In genomic region chr19:41416194-41416674, GRCh38 we compare ENCODE assay signal across 31 cellular contexts. TPM values are rescaled to one million over a fixed set of nuclear protein-coding genes. Genes with fewer than 3 reads are reported as not detected.
DNase-seq lines count a peak whose midpoint lies in the region; TF ChIP-seq lines count a peak whose summit lies in the region.
"Had no signal": no experiment of that assay in that cellular context is flagged by ENCODE, and none has a peak within 500 bp of the region (broad histone marks: within the 10 kb centered on the region; RNA-seq: fewer than 3 reads in every experiment).

No MANE protein-coding gene starts in this region.

- H3K79me2 ChIP-seq in osteoblast (ENCODE audit: insufficient read depth, low read length) = no peaks in the 10 kb centered on the region
- no peaks in the 10 kb centered on the region for H3K79me2 ChIP-seq in GM23248 (ENCODE audit: insufficient read depth)

- H3K9me3 ChIP-seq in esophagus (ENCODE audit: control insufficient read depth in 2 of 2, insufficient read depth in 1 of 2, low read depth in 1 of 2, low read length in 1 of 2) (peaks cover 0 to 1% of the 10 kb centered on the region in 2 donors), osteoblast (ENCODE audit: low read depth, low read length) (no peaks in the 10 kb centered on the region), GM23248 (ENCODE audit: low read depth) (no peaks in the 10 kb centered on the region)
- H3K9me3 ChIP-seq: breast epithelium, pancreas, SJSA1, vagina had no signal

- H2AFZ ChIP-seq in osteoblast (ENCODE audit: low read length) (no peak overlapping the region), GM23248 (no peak overlapping the region)

- TF ChIP-seq CTCF in HL-60 (IDR thresholded peaks at IDR 0.05; ENCODE audit: insufficient read depth, low read length) (no peak), osteoblast (IDR thresholded peaks at IDR 0.05; ENCODE audit: extremely low read depth, low read depth, low read length) (no peak)

- H3K4me3 ChIP-seq in HL-60 (replicated peaks; ENCODE audit: insufficient read depth, low read length) (no peak overlapping the region), esophagus (ENCODE audit: low read depth in 1 of 2, low read length in 2 of 2) (no peak overlapping the region), osteoblast (ENCODE audit: insufficient read depth, low read length) (no peak overlapping the region), GM23248 (no peak overlapping the region)
- H3K4me3 ChIP-seq: breast epithelium, pancreas, SJSA1, vagina had no signal

- peaks cover 18 to 42% of the 10 kb centered on the region in 2 donors for H3K36me3 ChIP-seq in esophagus (ENCODE audit: control insufficient read depth in 2 of 2, insufficient read depth in 2 of 2, low read length in 1 of 2)
- peaks cover 24% of the 10 kb centered on the region for H3K36me3 ChIP-seq in osteoblast (ENCODE audit: insufficient read depth, low read length)
- 0 out of 2 replicates have a peak, but pooled peaks cover 3% of the 10 kb centered on the region for H3K36me3 ChIP-seq in GM23248 (ENCODE audit: low read depth)

- H3K4me1 ChIP-seq in esophagus (ENCODE audit: control insufficient read depth in 2 of 2, insufficient read depth in 2 of 2, low read length in 1 of 2) = peaks cover 3 to 9% of the 10 kb centered on the region in 2 donors
- peaks cover 2% of the 10 kb centered on the region for H3K4me1 ChIP-seq in osteoblast (ENCODE audit: insufficient read depth, low read length)
- no peaks in the 10 kb centered on the region for H3K4me1 ChIP-seq in GM23248 (ENCODE audit: insufficient read depth)
- H3K4me1 ChIP-seq: pancreas, SJSA1 had no signal

- in situ Hi-C loops in GM23248 (cut with MboI) = no loop called here

- H3K27ac ChIP-seq in HL-60 (replicated peaks) (peak overlapping the region; percentile 55), esophagus (ENCODE audit: low read depth in 2 of 2, low read length in 1 of 2) (peak overlapping the region; percentile 14 to 81), osteoblast (ENCODE audit: low read depth, low read length) (no peak overlapping the region), GM23248 (no peak overlapping the region)
- H3K27ac ChIP-seq: breast epithelium, KMS-11, pancreas, SJSA1, vagina had no signal

- H4K20me1 ChIP-seq in osteoblast (ENCODE audit: insufficient read depth, low read length) (no peaks in the 10 kb centered on the region), GM23248 (ENCODE audit: insufficient read depth) (no peaks in the 10 kb centered on the region)

- no peaks in the 10 kb centered on the region for H3F3A ChIP-seq in GM23248 (ENCODE audit: insufficient read depth)

- no peaks in the 10 kb centered on the region for H3K9me2 ChIP-seq in GM23248 (ENCODE audit: insufficient read depth)

- DNase-seq in HL-60 (ENCODE audit: low read depth in 1 of 2, low spot score in 1 of 2) (peak in 1 of 2 experiments; percentile 87), NCI-H510A (lab: John Stamatoyannopoulos, UW) (peak; percentile 78), osteoblast (ENCODE audit: insufficient read length, low spot score, missing footprints) (peak; percentile 69), NCI-H146 (lab: John Stamatoyannopoulos, UW) (no peak), HK-2 (ENCODE audit: unreplicated experiment) (no peak), GM23248 (no peak)
- DNase-seq in NK-92 treated with Interleukin-12 subunit alpha and Interleukin-12 subunit beta, amount 100 ng/mL, for 24 hours (lab: John Stamatoyannopoulos, UW) = no peak
- DNase-seq: ACHN; activated CD4-positive, alpha-beta T cell treated with anti-CD3 and anti-CD28 coated beads, Interleukin-2, amount 50 U/mL, for 4 hours; activated gamma-delta T cell; C1 segment of cervical spinal cord; GF-D8; kidney glomerular epithelial cell; natural killer cell; NCI-H2171; NCI-H774; PC-3; T-helper 17 cell had no signal

- H3K9ac ChIP-seq in GM23248 = no peak overlapping the region
- H3K9ac ChIP-seq: KMS-11 had no signal

- H3K4me2 ChIP-seq in osteoblast (ENCODE audit: insufficient read depth, low read length) (no peak overlapping the region), GM23248 (ENCODE audit: unreplicated experiment) (no peak overlapping the region)
- H3K4me2 ChIP-seq: KMS-11 had no signal

- H3K27me3 ChIP-seq in HL-60 (ENCODE audit: insufficient read depth, poor library complexity, severe bottlenecking) (no peaks in the 10 kb centered on the region), esophagus (ENCODE audit: control insufficient read depth in 1 of 2, insufficient read depth in 2 of 2, low read length in 2 of 2) (no peaks in the 10 kb centered on the region), osteoblast (ENCODE audit: insufficient read depth, low read length) (no peaks in the 10 kb centered on the region), GM23248 (replicated peaks; ENCODE audit: insufficient read depth) (no peaks in the 10 kb centered on the region)
- H3K27me3 ChIP-seq: breast epithelium, pancreas, SJSA1, vagina had no signal

- 64 to 79% methylated on average over 12 of the region's 12 CpGs for WGBS in esophagus, 2 donors
- 97 to 98% methylated on average over 12 of the region's 12 CpGs for WGBS in GM23248 (ENCODE audit: low coverage in 1 of 2, low lambda C conversion rate in 2 of 2, missing lambda C conversion rate in 2 of 2), 2 experiments

RNA-seq across cellular contexts. Expression of gene B3GNT8, which starts 10.9 kb away (rescaled TPM):
- polyA plus RNA-seq in esophagus (10 to 100 TPM; 42.9 to 68.8 TPM), GM23248 (2016; fragmentation: Nextera tagmentation; extraction: Ambion mirVana) (2.3 and 3.1 TPM in 2 replicates)
- total RNA-seq in osteoblast = 0.59 and 0.72 TPM in 2 replicates
- 5.0 and 5.9 TPM in 2 replicates for total RNA-seq in GM23248 (2014; rRNA removed; shearing (Covaris generic))
- total RNA-seq: H4, SJSA1 had no signal

RNA-seq across cellular contexts. Expression of gene BCKDHA, which starts 18.6 kb away (rescaled TPM):
- polyA plus RNA-seq in esophagus (10 to 100 TPM; 37.0 to 61.8 TPM), GM23248 (2016; fragmentation: Nextera tagmentation; extraction: Ambion mirVana) (29.4 and 32.0 TPM in 2 replicates)
- 33.9 and 37.3 TPM in 2 replicates for total RNA-seq in osteoblast
- 26.8 and 51.0 TPM in 2 replicates for total RNA-seq in GM23248 (2014; rRNA removed; shearing (Covaris generic))

RNA-seq across cellular contexts. Expression of gene EXOSC5, which starts 19.1 kb away (rescaled TPM):
- polyA plus RNA-seq in esophagus = 10 to 100 TPM; 26.3 to 31.9 TPM
- total RNA-seq in osteoblast = 13.3 and 14.5 TPM in 2 replicates
- 20.7 and 21.4 TPM in 2 replicates for total RNA-seq in GM23248 (2014; rRNA removed; shearing (Covaris generic))
- polyA plus RNA-seq in GM23248 (2016; fragmentation: Nextera tagmentation; extraction: Ambion mirVana) = 26.4 and 29.4 TPM in 2 replicates

RNA-seq across cellular contexts. Expression of gene DMAC2, which starts 23.5 kb away (rescaled TPM):
- polyA plus RNA-seq in esophagus (10 to 100 TPM; 22.6 to 38.9 TPM), GM23248 (2016; fragmentation: Nextera tagmentation; extraction: Ambion mirVana) (49.2 and 50.6 TPM in 2 replicates)
- total RNA-seq in osteoblast = 27.4 and 30.0 TPM in 2 replicates
- 52.9 and 72.8 TPM in 2 replicates for total RNA-seq in GM23248 (2014; rRNA removed; shearing (Covaris generic))

RNA-seq across cellular contexts. Expression of gene ERICH4, which starts 26.7 kb away (rescaled TPM):
- polyA plus RNA-seq in esophagus = not detected
- total RNA-seq in osteoblast = not detected in 2 replicates
- total RNA-seq in GM23248 (2014; rRNA removed; shearing (Covaris generic)) = not detected in 2 replicates
- polyA plus RNA-seq in GM23248 (2016; fragmentation: Nextera tagmentation; extraction: Ambion mirVana) = not detected in 2 replicates
- total RNA-seq: breast epithelium, epithelial cell of proximal tubule, frontal cortex, H4, mesenteric fat pad, natural killer cell, pancreas, PC-3, sciatic nerve, SJSA1, subcutaneous adipose tissue, T-helper 17 cell, vagina had no signal
- polyA plus RNA-seq: adipose tissue, pancreas had no signal

Comparison
In these comparisons a context has a peak if more than half of its experiments do, and no peak if none do; other contexts are left out.
1. DNase-seq: peak in NCI-H510A (single experiment) and osteoblast (single experiment); none in NK-92 treated with Interleukin-12 subunit alpha and Interleukin-12 subunit beta, amount 100 ng/mL, for 24 hours (single experiment), NCI-H146 (single experiment), HK-2 (single experiment) and GM23248 (single experiment).
2. H3K27ac ChIP-seq: peak in HL-60 (single experiment) and esophagus (2 of 2); none in osteoblast (single experiment) and GM23248 (single experiment).